Comparison of ENCODE assay signal across 36 cellular contexts in genomic region chr5:19424506-19424905, GRCh38.
"Had no signal": no experiment of that assay in that cellular context is flagged by ENCODE, and none has a peak within 500 bp of the region (broad histone marks: within the 10 kb centered on the region; RNA-seq: fewer than 3 reads in every experiment).

No MANE protein-coding gene starts in this region.

- DNase-seq: Karpas-422, Kasumi-1, MG63, MM.1S, MV-4-11, NCI-H1048, NCI-H1092, NCI-H1092 treated with DMSO at 0.1 percent for 48 hours, NCI-H1105, NCI-H1105 treated with DMSO at 0.1 percent for 48 hours, NCI-H1417, NCI-H1417 treated with DMSO at 0.1 percent for 48 hours, NCI-H1436, NCI-H1436 treated with DMSO at 0.1 percent for 48 hours, NCI-H146, NCI-H1694, NCI-H1694 treated with DMSO at 0.1 percent for 48 hours, NCI-H187, NCI-H187 treated with DMSO at 0.1 percent for 48 hours, NCI-H1930, NCI-H2029, NCI-H2029 treated with DMSO at 0.1 percent for 48 hours, NCI-H2081, NCI-H2081 treated with DMSO at 0.1 percent for 48 hours, NCI-H2107, NCI-H2171, NCI-H2171 treated with DMSO at 0.1 percent for 48 hours, NCI-H2227 treated with DMSO at 0.1 percent for 48 hours, NCI-H226, NCI-H345, NCI-H446, NCI-H446 treated with DMSO at 0.1 percent for 48 hours, NCI-H510A, NCI-H510A treated with DMSO at 0.1 percent for 48 hours, NCI-H524, NCI-H524 treated with DMSO at 0.1 percent for 48 hours had no signal

- H3K4me3 ChIP-seq: MG63 had no signal

- H3K36me3 ChIP-seq: MG63 had no signal

- H3K27me3 ChIP-seq: MG63 had no signal
